ENCODE assay signal across 11 cellular contexts in genomic region chr20:32893878-32894483, GRCh38. TPM values are rescaled to one million over a fixed set of nuclear protein-coding genes. Genes with fewer than 3 reads are reported as not detected.
DNase-seq lines count a peak whose midpoint lies in the region; ATAC-seq, FAIRE-seq and TF ChIP-seq lines count a peak whose summit lies in the region.
"Had no signal": no experiment of that assay in that cellular context is flagged by ENCODE, and none has a peak within 500 bp of the region (broad histone marks: within the 10 kb centered on the region; RNA-seq: fewer than 3 reads in every experiment).

No MANE protein-coding gene starts in this region.

- H3K79me2 ChIP-seq in HCT116 (ENCODE audit: insufficient read depth, low read length) (no peaks in the 10 kb centered on the region), astrocyte (ENCODE audit: insufficient read depth, low read length) (no peaks in the 10 kb centered on the region)

- no peak for TF ChIP-seq POLR2A in HCT116 (IDR thresholded peaks at IDR 0.05; ENCODE audit: borderline replicate concordance, extremely low read depth, insufficient read depth, insufficient read length)

- BruUV-seq in HCT116 (replicated peaks; lab: Mats Ljungman, UMichigan): no TSS peak

- peaks cover 28% of the 10 kb centered on the region for H3K27me3 Mint-ChIP-seq in astrocyte (ENCODE audit: low read depth, unreplicated experiment)

- H4K20me1 ChIP-seq in HCT116 (ENCODE audit: insufficient read depth): no peaks in the 10 kb centered on the region
- no peaks in the 10 kb centered on the region for H4K20me1 ChIP-seq in astrocyte (ENCODE audit: insufficient read depth, low read length)

- no peaks in the 10 kb centered on the region for H3K9me3 Mint-ChIP-seq in astrocyte (ENCODE audit: unreplicated experiment)
- H3K9me3 Mint-ChIP-seq: natural killer cell had no signal

- peaks cover 7% of the 10 kb centered on the region for H3K36me3 Mint-ChIP-seq in astrocyte (ENCODE audit: low read depth, unreplicated experiment)
- H3K36me3 Mint-ChIP-seq: natural killer cell had no signal

- peak; percentile 92 for ATAC-seq in HCT116

- H3K27me3 ChIP-seq in HCT116 (ENCODE audit: insufficient read depth, low read length) (no peaks in the 10 kb centered on the region), astrocyte (ENCODE audit: insufficient read depth, low read length) (no peaks in the 10 kb centered on the region)

- H3K9me3 ChIP-seq in HCT116 (ENCODE audit: control insufficient read depth in 1 of 2, insufficient read depth in 1 of 2, low read depth in 1 of 2, low read length in 2 of 2) (no peaks in the 10 kb centered on the region), astrocyte (ENCODE audit: insufficient read depth, low read depth, low read length) (no peaks in the 10 kb centered on the region)

- peak; percentile 23 for DNase-seq in NCI-H146 (lab: John Stamatoyannopoulos, UW)
- no peak for DNase-seq in NCI-H146 treated with DMSO at 0.1 percent for 48 hours (lab: John Stamatoyannopoulos, UW; ENCODE audit: unreplicated experiment)
- no peak for DNase-seq in HCT116 (ENCODE audit: low read depth, low spot score)
- DNase-seq in astrocyte (ENCODE audit: low read depth): no peak
- peak; percentile 33 to 36 for DNase-seq in lung microvascular endothelial cell (ENCODE audit: low read depth in 2 of 2)
- no peak for DNase-seq in coronary artery (ENCODE audit: low spot score)
- no peak for DNase-seq in OCI-M2 (lab: John Stamatoyannopoulos, UW; ENCODE audit: unreplicated experiment)
- DNase-seq in epidermal melanocyte (ENCODE audit: insufficient read length, low spot score): no peak
- DNase-seq: activated effector memory CD4-positive, alpha-beta T cell treated with anti-CD3 and anti-CD28 coated beads, Interleukin-2, amount 50 U/mL, for 16 hours; natural killer cell had no signal

- TF ChIP-seq CTCF in HCT116 (IDR thresholded peaks at IDR 0.05 in 2 of 3, conservative IDR thresholded peaks at IDR 0.05 in 1 of 3; ENCODE audit: borderline replicate concordance in 1 of 3, insufficient read depth in 1 of 3, low read depth in 2 of 3, low read length in 2 of 3) (peak; percentile 34 to 80 (median 80); a peak in 5 of 6 replicates), astrocyte (IDR thresholded peaks at IDR 0.05; ENCODE audit: insufficient read depth, low read depth, low read length) (peak; percentile 9), coronary artery (IDR thresholded peaks at IDR 0.05) (no peak)

- POLR2A ChIA-PET in HCT116 (lab: Charles Lee): no interaction called here

- no peak for FAIRE-seq in astrocyte (lab: Jason Lieb, UNC)

- H3K27ac ChIP-seq in HCT116 (ENCODE audit: low read depth, low read length): no peak overlapping the region
- no peak overlapping the region for H3K27ac ChIP-seq in astrocyte (ENCODE audit: low read depth, low read length)
- no peak overlapping the region for H3K27ac ChIP-seq in coronary artery
- H3K27ac ChIP-seq: C4-2B had no signal

- no peak overlapping the region for H3K27ac Mint-ChIP-seq in astrocyte (ENCODE audit: unreplicated experiment)
- H3K27ac Mint-ChIP-seq: natural killer cell had no signal

- H3K36me3 ChIP-seq in HCT116 (ENCODE audit: control insufficient read depth in 1 of 2, insufficient read depth in 2 of 2, low read length in 2 of 2): no peaks in the 10 kb centered on the region
- no peaks in the 10 kb centered on the region for H3K36me3 ChIP-seq in astrocyte (ENCODE audit: insufficient read depth, low read length)

- RAD21 ChIA-PET in HCT116 (lab: Charles Lee; ENCODE audit: low non-redundant PET in 1 of 2, low total read pairs in 2 of 2, uncharacterized antibody in 2 of 2, unreplicated experiment in 2 of 2): no interaction called here

- H3K4me1 ChIP-seq in HCT116 (ENCODE audit: control insufficient read depth in 1 of 2, insufficient read depth in 2 of 2, low read length in 2 of 2) (no peaks in the 10 kb centered on the region), astrocyte (ENCODE audit: insufficient read depth, low read length) (peaks cover 3% of the 10 kb centered on the region)

- peak overlapping the region; percentile 45 for H3K4me3 Mint-ChIP-seq in astrocyte (ENCODE audit: unreplicated experiment)
- H3K4me3 Mint-ChIP-seq: natural killer cell had no signal

- H3K4me2 ChIP-seq in HCT116 (ENCODE audit: low read length): no peak overlapping the region
- H3K4me2 ChIP-seq in astrocyte (ENCODE audit: low read length): no peak overlapping the region

- peaks cover 5% of the 10 kb centered on the region for H3K4me1 Mint-ChIP-seq in astrocyte (ENCODE audit: low read depth, unreplicated experiment)

- H2AFZ ChIP-seq in HCT116 (ENCODE audit: low read depth, low read length, poor library complexity, severe bottlenecking) (no peak overlapping the region), astrocyte (ENCODE audit: low read depth, low read length) (no peak overlapping the region)

- no peaks in the 10 kb centered on the region for H3K9me2 ChIP-seq in HCT116 (ENCODE audit: insufficient read depth)

- H3K9ac ChIP-seq in HCT116 (ENCODE audit: low read length) (no peak overlapping the region), astrocyte (ENCODE audit: low read length) (no peak overlapping the region)

- intact Hi-C loops in HCT116 (cut with micrococcal nuclease): loop anchor here (1.0 kb wide), 1 partner anchor 104 kb away; no protein-coding TSS in a partner anchor

- peak; percentile 62 for TF ChIP-seq RAD21 in HCT116 (IDR thresholded peaks at IDR 0.05; ENCODE audit: low read depth)

- H3K4me3 ChIP-seq in HCT116 (replicated peaks in 1 of 2; ENCODE audit: low read depth in 1 of 2, low read length in 2 of 2): no peak overlapping the region
- no peak overlapping the region for H3K4me3 ChIP-seq in astrocyte (ENCODE audit: insufficient read depth, low read depth, low read length)
- H3K4me3 ChIP-seq in coronary artery: no peak overlapping the region

- CTCF ChIA-PET in HCT116 (lab: Charles Lee): interaction anchor here (0.7 to 1.0 kb wide), 2 partner anchors 9 to 14 kb away, joined by 3 read pairs; no protein-coding TSS in a partner anchor

TF ChIP-seq in HCT116, 20 proteins besides CTCF, POLR2A, EP300 and RAD21:
- TF ChIP-seq ZFX (IDR thresholded peaks at IDR 0.05): no peak
- no peak for TF ChIP-seq SRF (IDR thresholded peaks at IDR 0.05; ENCODE audit: low read depth)
- no peak for TF ChIP-seq JUND (IDR thresholded peaks at IDR 0.05)
- no peak for TF ChIP-seq REST (IDR thresholded peaks at IDR 0.05; ENCODE audit: low read depth)
- no peak for TF ChIP-seq SIN3A (IDR thresholded peaks at IDR 0.05; ENCODE audit: low read depth)
- TF ChIP-seq CBX3 (IDR thresholded peaks at IDR 0.05; ENCODE audit: low read depth): no peak
- TF ChIP-seq EZH2phosphoT487 (IDR thresholded peaks at IDR 0.05; ENCODE audit: borderline replicate concordance): no peak
- TF ChIP-seq TCF7L2 (IDR thresholded peaks at IDR 0.05; ENCODE audit: borderline replicate concordance, extremely low read depth, insufficient read depth, insufficient read length): no peak
- no peak for TF ChIP-seq YY1 (IDR thresholded peaks at IDR 0.05; ENCODE audit: extremely low read depth, insufficient replicate concordance, low read depth, low read length)
- TF ChIP-seq ATF3 (IDR thresholded peaks at IDR 0.05): no peak
- TF ChIP-seq ELF1 (IDR thresholded peaks at IDR 0.05; ENCODE audit: borderline replicate concordance, low read depth): no peak
- no peak for TF ChIP-seq ZNF274 (IDR thresholded peaks at IDR 0.05; ENCODE audit: low read depth, low read length)

RNA-seq across cellular contexts. Expression of gene EFCAB8, which starts 35.3 kb away (rescaled TPM):
- 0.42 TPM for total RNA-seq in HCT116 (2021; ENCODE audit: unreplicated experiment)
- 0.11 and 0.23 TPM in 2 replicates for polyA plus RNA-seq in HCT116 (2012)
- 0.41 and 0.65 TPM in 2 replicates for total RNA-seq in astrocyte
- under 0.01 TPM in 2 replicates for total RNA-seq in lung microvascular endothelial cell

Comparison
In these comparisons a context has a peak if more than half of its experiments do, and no peak if none do; other contexts are left out.
1. DNase-seq: peak in NCI-H146 (single experiment) and lung microvascular endothelial cell (2 of 2); none in NCI-H146 treated with DMSO at 0.1 percent for 48 hours (single experiment), HCT116 (single experiment), astrocyte (single experiment), coronary artery (single experiment), OCI-M2 (single experiment) and epidermal melanocyte (single experiment).